In genomic region chr16:30032083-30032819, GRCh38 we compare ENCODE assay signal across 8 cellular contexts. TPM values are rescaled to one million over a fixed set of nuclear protein-coding genes. Genes with fewer than 3 reads are reported as not detected.
DNase-seq lines count a peak whose midpoint lies in the region; ATAC-seq and TF ChIP-seq lines count a peak whose summit lies in the region.

No MANE protein-coding gene starts in this region.

- H3K27me3 ChIP-seq in esophagus squamous epithelium: peaks cover 0 to 95% (median 17%) of the 10 kb centered on the region in 4 donors
- H3K27me3 ChIP-seq in neuronal stem cell (ENCODE audit: control insufficient read depth in 3 of 3, insufficient read depth in 3 of 3, low read depth in 1 of 3, low read length in 3 of 3): peaks cover 0 to 14% (median 2%) of the 10 kb centered on the region in 3 experiments

- no peak overlapping the region for H2BK120ac ChIP-seq in neuronal stem cell (ENCODE audit: low read depth, low read length)

- no peak overlapping the region for H3K4me3 ChIP-seq in Jurkat, Clone E6-1 (ENCODE audit: low read length)
- H3K4me3 ChIP-seq in esophagus squamous epithelium (no peak overlapping the region), neuronal stem cell (ENCODE audit: low read length in 2 of 2) (no peak overlapping the region)

- no peak overlapping the region for H2BK12ac ChIP-seq in neuronal stem cell (ENCODE audit: low read length)

- no peak overlapping the region for H3K14ac ChIP-seq in neuronal stem cell (ENCODE audit: low read length)

- H4K91ac ChIP-seq in neuronal stem cell (ENCODE audit: low read depth, low read length, poor library complexity): no peak overlapping the region

- DNase-seq in DMS114 treated with DMSO at 0.1 percent for 48 hours (lab: John Stamatoyannopoulos, UW; ENCODE audit: unreplicated experiment) (peak; percentile 73), OCI-M2 (lab: John Stamatoyannopoulos, UW; ENCODE audit: unreplicated experiment) (peak; percentile 27), activated T-cell treated with anti-CD3 and anti-CD28 coated beads for 24 hours (ENCODE audit: low read depth) (peak; percentile 53), esophagus squamous epithelium (lab: John Stamatoyannopoulos, UW) (no peak), neuronal stem cell (ENCODE audit: low spot score) (peak; percentile 86), cortex of kidney (lab: John Stamatoyannopoulos, UW) (no peak)
- DNase-seq in Jurkat, Clone E6-1 (ENCODE audit: low read depth, low spot score): peak; percentile 80

- no peak overlapping the region for H3K9ac ChIP-seq in neuronal stem cell (ENCODE audit: low read depth, low read length, poor library complexity)

- no peak overlapping the region for H2AK5ac ChIP-seq in neuronal stem cell (ENCODE audit: low read depth, low read length)

- peak overlapping the region; percentile 94 for H2AFZ ChIP-seq in neuronal stem cell (ENCODE audit: low read length)

- intact Hi-C loops in esophagus squamous epithelium (cut with DNase I): no loop called here

- peaks cover 2% of the 10 kb centered on the region for H3K79me1 ChIP-seq in neuronal stem cell (ENCODE audit: low read depth, low read length)

- H2BK5ac ChIP-seq in neuronal stem cell (ENCODE audit: low read length): no peak overlapping the region

- H3K18ac ChIP-seq in neuronal stem cell (ENCODE audit: low read length): no peak overlapping the region

- no peak overlapping the region for H3K4me2 ChIP-seq in neuronal stem cell (ENCODE audit: insufficient read depth, low read length, poor library complexity, severe bottlenecking)

- 24 to 28% methylated on average over 11 of the region's 12 CpGs for WGBS in esophagus squamous epithelium, 2 donors
- WGBS in neuronal stem cell (ENCODE audit: extremely low coverage in 2 of 2, insufficient read length in 2 of 2, insufficient replicate concordance in 1 of 2), 2 donors: no CpG with 5 or more reads among the region's 12 CpGs

- TF ChIP-seq CTCF in esophagus squamous epithelium (IDR thresholded peaks at IDR 0.05): peak; percentile 52 to 75 (median 65)

- TF ChIP-seq POLR2A in esophagus squamous epithelium (IDR thresholded peaks at IDR 0.05): no peak

- H3K36me3 ChIP-seq in esophagus squamous epithelium (no peaks in the 10 kb centered on the region), neuronal stem cell (replicated peaks in 1 of 2; ENCODE audit: control insufficient read depth in 2 of 2, insufficient read depth in 2 of 2, low read length in 2 of 2) (no peaks in the 10 kb centered on the region)

- peak overlapping the region; percentile 23 for H3K23ac ChIP-seq in neuronal stem cell (ENCODE audit: low read depth, low read length, poor library complexity)

- no peak for ATAC-seq in GM18868 (IDR thresholded peaks at IDR 0.05; ENCODE audit: unreplicated experiment)

- no peak overlapping the region for H4K8ac ChIP-seq in neuronal stem cell (ENCODE audit: low read depth, low read length)

- H2BK15ac ChIP-seq in neuronal stem cell (ENCODE audit: low read length): no peak overlapping the region

- no peak overlapping the region for H3K27ac ChIP-seq in esophagus squamous epithelium
- no peak overlapping the region for H3K27ac ChIP-seq in neuronal stem cell (replicated peaks; ENCODE audit: low read length)

- H3K4ac ChIP-seq in neuronal stem cell (ENCODE audit: low read length): no peak overlapping the region

- H3K4me1 ChIP-seq in esophagus squamous epithelium: peaks cover 6 to 14% (median 11%) of the 10 kb centered on the region in 3 donors
- H3K4me1 ChIP-seq in neuronal stem cell (ENCODE audit: control insufficient read depth in 2 of 2, insufficient read depth in 1 of 2, low read depth in 1 of 2, low read length in 2 of 2): peaks cover 12 to 25% of the 10 kb centered on the region in 2 donors

- H3K9me3 ChIP-seq in esophagus squamous epithelium: no peaks in the 10 kb centered on the region
- H3K9me3 ChIP-seq in neuronal stem cell (replicated peaks in 1 of 2; ENCODE audit: control insufficient read depth in 2 of 2, insufficient read depth in 1 of 2, low read depth in 1 of 2, low read length in 2 of 2): no peaks in the 10 kb centered on the region

RNA-seq across cellular contexts. Expression of gene TLCD3B, which starts 1.2 kb away (rescaled TPM):
- polyA plus RNA-seq in Jurkat, Clone E6-1 (2012; ENCODE audit: insufficient read depth, insufficient read length): 5.9 TPM
- total RNA-seq in esophagus squamous epithelium: not detected
- polyA plus RNA-seq in neuronal stem cell (2013, experiment 1 of 2): 23.0 TPM
- 22.5 TPM for polyA plus RNA-seq in neuronal stem cell (2013, experiment 2 of 2)

RNA-seq across cellular contexts. Expression of gene C16orf92, which starts 9.3 kb away (rescaled TPM):
- polyA plus RNA-seq in Jurkat, Clone E6-1 (2012; ENCODE audit: insufficient read depth, insufficient read length): not detected
- total RNA-seq in esophagus squamous epithelium: not detected
- polyA plus RNA-seq in neuronal stem cell (2013, experiment 1 of 2): not detected
- polyA plus RNA-seq in neuronal stem cell (2013, experiment 2 of 2): not detected

RNA-seq across cellular contexts. Expression of gene DOC2A, which starts 21.4 kb away (rescaled TPM):
- polyA plus RNA-seq in Jurkat, Clone E6-1 (2012; ENCODE audit: insufficient read depth, insufficient read length): 20.6 TPM
- total RNA-seq in esophagus squamous epithelium: under 1 TPM in 2 of 4 donors, not detected in 2; 0.50 to 0.76 TPM
- polyA plus RNA-seq in neuronal stem cell (2013, experiment 1 of 2): 5.2 TPM
- polyA plus RNA-seq in neuronal stem cell (2013, experiment 2 of 2): 5.1 TPM

RNA-seq across cellular contexts. Expression of gene ALDOA, which starts 33.3 kb away (rescaled TPM):
- polyA plus RNA-seq in Jurkat, Clone E6-1 (2012; ENCODE audit: insufficient read depth, insufficient read length): 1,719 TPM
- 1,000 to 10,000 TPM; 1,024 to 1,551 (median 1,380) TPM for total RNA-seq in esophagus squamous epithelium
- 340 TPM for polyA plus RNA-seq in neuronal stem cell (2013, experiment 1 of 2)
- 327 TPM for polyA plus RNA-seq in neuronal stem cell (2013, experiment 2 of 2)

RNA-seq across cellular contexts. Expression of gene INO80E, which starts 36.2 kb away (rescaled TPM):
- polyA plus RNA-seq in Jurkat, Clone E6-1 (2012; ENCODE audit: insufficient read depth, insufficient read length): 128 TPM
- total RNA-seq in esophagus squamous epithelium: 10 to 100 TPM; 34.3 to 59.9 (median 48.0) TPM
- 48.2 TPM for polyA plus RNA-seq in neuronal stem cell (2013, experiment 1 of 2)
- 47.3 TPM for polyA plus RNA-seq in neuronal stem cell (2013, experiment 2 of 2)

Comparison
In these comparisons a context has a peak if more than half of its experiments do, and no peak if none do; other contexts are left out.
1. DNase-seq: peak in DMS114 treated with DMSO at 0.1 percent for 48 hours (single experiment), Jurkat, Clone E6-1 (single experiment), OCI-M2 (single experiment), activated T-cell treated with anti-CD3 and anti-CD28 coated beads for 24 hours (single experiment) and neuronal stem cell (single experiment); none in esophagus squamous epithelium (single experiment) and cortex of kidney (single experiment).